ENCODE assay signal across 1 cellular context in the genomic region with DNA sequence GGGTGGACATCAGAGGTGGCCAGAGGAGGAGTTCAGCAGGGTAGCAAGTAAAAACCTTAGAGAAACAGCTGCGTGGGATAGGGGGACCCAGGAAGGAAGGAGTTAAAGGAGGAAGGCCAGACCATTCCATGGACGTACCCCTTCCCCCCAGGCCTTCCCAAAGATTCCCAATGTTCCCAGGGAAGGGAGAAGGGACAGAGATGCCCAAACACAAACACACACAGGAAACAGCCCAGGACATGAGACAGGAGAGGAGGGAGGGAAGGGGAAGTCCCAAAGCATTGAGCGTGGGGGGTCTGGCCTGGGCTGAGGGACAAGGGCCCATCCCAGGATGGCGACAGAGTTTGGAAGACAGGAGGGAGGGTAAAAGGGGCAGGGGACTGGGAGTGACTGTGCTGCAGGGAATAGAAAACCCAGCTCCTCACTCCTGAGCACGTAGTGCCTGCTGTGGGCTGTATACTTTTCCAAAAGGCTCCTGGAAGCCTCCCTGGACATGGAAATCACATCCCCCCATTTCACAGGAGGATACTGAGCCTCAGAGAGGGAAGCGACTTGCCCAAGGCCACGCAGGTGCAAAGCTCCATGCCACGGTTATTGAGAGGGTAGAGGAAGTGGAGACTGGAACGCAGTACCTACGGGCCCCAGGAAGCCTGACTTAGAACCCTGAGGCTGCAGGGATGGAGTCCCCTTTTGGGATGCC.
TF ChIP-seq lines count a peak whose summit lies in the region.

No MANE protein-coding gene starts in this region.

TF ChIP-seq in endothelial cell of umbilical vein, 7 proteins besides CTCF, POLR2A, EP300 and RAD21:
- TF ChIP-seq GATA2 (IDR thresholded peaks at IDR 0.05; ENCODE audit: insufficient read depth, insufficient read length, low read depth, low read length) = no peak
- no peak for TF ChIP-seq EZH2 (IDR thresholded peaks at IDR 0.05; ENCODE audit: borderline replicate concordance, low read depth, low read length, severe bottlenecking)
- TF ChIP-seq JUN (IDR thresholded peaks at IDR 0.05; ENCODE audit: borderline replicate concordance, insufficient read depth, insufficient read length, low read depth) = no peak
- TF ChIP-seq FOS (IDR thresholded peaks at IDR 0.05; ENCODE audit: borderline replicate concordance, insufficient read depth, low read length) = no peak
- TF ChIP-seq POLR2AphosphoS5 (IDR thresholded peaks at IDR 0.05; ENCODE audit: insufficient read depth, low read depth, low read length) = no peak
- no peak for TF ChIP-seq MYC (IDR thresholded peaks at IDR 0.05; ENCODE audit: low read depth, low read length)
- TF ChIP-seq, protein P1, sequence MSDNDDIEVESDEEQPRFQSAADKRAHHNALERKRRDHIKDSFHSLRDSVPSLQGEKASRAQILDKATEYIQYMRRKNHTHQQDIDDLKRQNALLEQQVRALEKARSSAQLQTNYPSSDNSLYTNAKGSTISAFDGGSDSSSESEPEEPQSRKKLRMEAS (IDR thresholded peaks at IDR 0.05; ENCODE audit: insufficient read depth, insufficient read length) = no peak
